ENCODE assay signal across 30 cellular contexts in the genomic region with DNA sequence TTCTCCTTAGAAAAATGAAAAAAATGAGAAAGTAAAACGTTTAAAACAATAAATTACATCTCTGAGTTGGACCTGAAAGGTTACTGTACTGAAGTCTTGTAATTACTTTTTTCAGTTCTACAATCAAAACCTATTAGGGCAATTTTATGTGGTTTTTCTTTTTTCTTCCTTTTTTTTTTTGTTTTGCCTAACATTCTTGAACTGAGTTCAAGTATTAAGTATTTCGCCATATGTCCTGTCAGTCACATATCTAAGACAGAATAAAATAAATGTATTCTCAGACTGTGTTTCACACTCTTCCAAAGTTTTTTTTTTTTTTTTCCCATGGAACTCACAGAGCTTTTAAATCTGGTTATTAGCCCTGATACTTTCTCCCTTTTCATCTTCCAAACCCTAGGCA.
DNase-seq lines count a peak whose midpoint lies in the region; ATAC-seq and TF ChIP-seq lines count a peak whose summit lies in the region.
"Had no signal": no experiment of that assay in that cellular context is flagged by ENCODE, and none has a peak within 500 bp of the region (broad histone marks: within the 10 kb centered on the region; RNA-seq: fewer than 3 reads in every experiment).

No MANE protein-coding gene starts in this region.

- no peak overlapping the region for H3K9ac ChIP-seq in SK-N-SH
- H3K9ac ChIP-seq in smooth muscle cell (ENCODE audit: low read depth) = no peak overlapping the region
- H3K9ac ChIP-seq: KMS-11 had no signal

- H3K36me3 ChIP-seq in SK-N-SH (replicated peaks in 1 of 2; ENCODE audit: control insufficient read depth in 1 of 2, insufficient read depth in 2 of 2, low read length in 1 of 2) = no peaks in the 10 kb centered on the region
- H3K36me3 ChIP-seq in smooth muscle cell (ENCODE audit: low read depth) = no peaks in the 10 kb centered on the region
- H3K36me3 ChIP-seq: cardiac muscle cell, heart left ventricle, prostate gland, SJSA1, thoracic aorta, uterus had no signal

- POLR2A ChIA-PET in SK-N-SH (lab: Yijun Ruan, JAX) = interaction anchor here (0.6 kb wide), 1 partner anchor 651 kb away, joined by 3 read pairs; no protein-coding TSS in a partner anchor
- POLR2A ChIA-PET in activated CD4-positive, alpha-beta T cell treated with anti-CD3 and anti-CD28 coated beads for 36 hours (lab: Charles Lee) = no interaction called here

- no peaks in the 10 kb centered on the region for H3K27me3 ChIP-seq in SK-N-SH (ENCODE audit: insufficient read depth)
- no peaks in the 10 kb centered on the region for H3K27me3 ChIP-seq in smooth muscle cell (ENCODE audit: low read depth)
- H3K27me3 ChIP-seq: cardiac muscle cell, SJSA1, uterus had no signal

- peaks cover 3% of the 10 kb centered on the region for H3K27me3 Mint-ChIP-seq in activated CD4-positive, alpha-beta T cell treated with anti-CD3 and anti-CD28 coated beads for 36 hours
- H3K27me3 Mint-ChIP-seq: activated CD4-positive, alpha-beta memory T cell treated with anti-CD3 and anti-CD28 coated beads, Interleukin-2, amount 10 ng/mL, durations not matched to agents 7 days and 5 days; dendritic cell treated with granulocyte-macrophage colony-stimulating factor and Interleukin-4, amounts not matched to agents 40 ng/mL and 50 ng/mL, for 4 days had no signal

- CTCF ChIA-PET in SK-N-SH (lab: Yijun Ruan, JAX) = interaction anchor here (2.8 kb wide), 1 partner anchor 10 kb away, joined by 22 read pairs; no protein-coding TSS in a partner anchor
- CTCF ChIA-PET in activated CD4-positive, alpha-beta T cell treated with anti-CD3 and anti-CD28 coated beads for 36 hours (lab: Charles Lee) = interaction anchor here (0.6 to 1.3 kb wide), 6 partner anchors 8 to 614 kb away, joined by 3 to 6 read pairs (median 4); no protein-coding TSS in a partner anchor

- no peak for ATAC-seq in SK-N-SH treated with all-trans-retinoic acid at 6 μM for 48 hours
- no peak for ATAC-seq in activated CD4-positive, alpha-beta T cell treated with anti-CD3 and anti-CD28 coated beads for 36 hours
- ATAC-seq: heart left ventricle had no signal

- no peaks in the 10 kb centered on the region for H3K9me3 ChIP-seq in SK-N-SH
- no peaks in the 10 kb centered on the region for H3K9me3 ChIP-seq in smooth muscle cell (replicated peaks; ENCODE audit: low read depth)
- H3K9me3 ChIP-seq: heart left ventricle, prostate gland, SJSA1, thoracic aorta, uterus had no signal

- WGBS in SK-N-SH (ENCODE audit: low lambda C conversion rate) = 45% methylated on average over 2 of the region's 2 CpGs
- WGBS in smooth muscle cell (ENCODE audit: low lambda C conversion rate) = 53% methylated on average over 2 of the region's 2 CpGs

- no peak for TF ChIP-seq EP300 in SK-N-SH (IDR thresholded peaks at IDR 0.05; ENCODE audit: borderline replicate concordance in 1 of 2, low read depth in 1 of 2, low read length in 1 of 2)

- H3K36me3 Mint-ChIP-seq in activated CD4-positive, alpha-beta T cell treated with anti-CD3 and anti-CD28 coated beads for 36 hours (ENCODE audit: low read depth) = no peaks in the 10 kb centered on the region
- H3K36me3 Mint-ChIP-seq: CD4-positive, alpha-beta memory T cell had no signal

- no peak for TF ChIP-seq RAD21 in SK-N-SH (IDR thresholded peaks at IDR 0.05; ENCODE audit: low read length)

- H3K79me2 ChIP-seq in SK-N-SH (ENCODE audit: insufficient read depth) (no peaks in the 10 kb centered on the region), smooth muscle cell (ENCODE audit: low read depth) (no peaks in the 10 kb centered on the region)

- H4K20me1 ChIP-seq in SK-N-SH (ENCODE audit: insufficient read depth) (no peaks in the 10 kb centered on the region), smooth muscle cell (ENCODE audit: low read depth) (no peaks in the 10 kb centered on the region)

- no peak overlapping the region for H3K27ac Mint-ChIP-seq in activated CD4-positive, alpha-beta T cell treated with anti-CD3 and anti-CD28 coated beads for 36 hours
- H3K27ac Mint-ChIP-seq: activated CD4-positive, alpha-beta memory T cell treated with anti-CD3 and anti-CD28 coated beads, Interleukin-2, amount 10 ng/mL, durations not matched to agents 7 days and 5 days; CD4-positive, alpha-beta memory T cell; dendritic cell treated with granulocyte-macrophage colony-stimulating factor and Interleukin-4, amounts not matched to agents 40 ng/mL and 50 ng/mL, for 4 days; stimulated activated naive CD8-positive, alpha-beta T cell treated with anti-CD3 and anti-CD28 coated beads, Interleukin-15, Interleukin-2, amounts not matched to agents 100 ng/mL and 50 ng/mL, for 24 hours had no signal

- H3K9me3 Mint-ChIP-seq in activated CD4-positive, alpha-beta T cell treated with anti-CD3 and anti-CD28 coated beads for 36 hours (ENCODE audit: low read depth) = no peaks in the 10 kb centered on the region
- H3K9me3 Mint-ChIP-seq: activated CD4-positive, alpha-beta memory T cell treated with anti-CD3 and anti-CD28 coated beads, Interleukin-2, amount 10 ng/mL, durations not matched to agents 7 days and 5 days; CD4-positive, alpha-beta memory T cell; dendritic cell treated with granulocyte-macrophage colony-stimulating factor and Interleukin-4, amounts not matched to agents 40 ng/mL and 50 ng/mL, for 4 days; stimulated activated naive CD8-positive, alpha-beta T cell treated with anti-CD3 and anti-CD28 coated beads, Interleukin-15, Interleukin-2, amounts not matched to agents 100 ng/mL and 50 ng/mL, for 24 hours had no signal

- H3K9me2 ChIP-seq in SK-N-SH = no peaks in the 10 kb centered on the region

- peaks cover 0 to 10% of the 10 kb centered on the region in 2 experiments; a peak in 3 of 4 replicates for H3K4me1 ChIP-seq in SK-N-SH (ENCODE audit: control insufficient read depth in 1 of 2, insufficient read depth in 2 of 2, low read depth in 1 of 2, low read length in 1 of 2)
- peaks cover 27% of the 10 kb centered on the region for H3K4me1 ChIP-seq in smooth muscle cell (ENCODE audit: low read depth)
- H3K4me1 ChIP-seq: heart left ventricle, prostate gland, uterus had no signal

- DNase-seq in SK-N-SH (no peak), cardiac fibroblast (ENCODE audit: low read depth in 2 of 2) (peak; percentile 49 to 64), iris pigment epithelial cell (ENCODE audit: low read depth) (peak; percentile 69), smooth muscle cell (lab: John Stamatoyannopoulos, UW; ENCODE audit: unreplicated experiment) (no peak), anterior cingulate cortex (lab: John Stamatoyannopoulos, UW) (no peak)
- DNase-seq in activated CD4-positive, alpha-beta T cell treated with anti-CD3 and anti-CD28 coated beads for 36 hours = no peak
- DNase-seq in central memory CD4-positive, alpha-beta T cell = no peak
- DNase-seq: activated CD4-positive, alpha-beta memory T cell treated with anti-CD3 and anti-CD28 coated beads, Interleukin-2, amount 10 ng/mL, durations not matched to agents 7 days and 5 days; activated CD4-positive, CD25-positive, alpha-beta regulatory T cell; activated CD8-positive, alpha-beta memory T cell treated with anti-CD3 and anti-CD28 coated beads, Interleukin-2, amount 50 U/mL, for 48 hours; activated naive CD4-positive, alpha-beta T cell treated with anti-CD3 and anti-CD28 coated beads, Interleukin-2, amount 50 U/mL, for 16 hours; CD4-positive, alpha-beta memory T cell; DMS 273 treated with DMSO at 0.1 percent for 48 hours; foreskin fibroblast; GOT3; heart left ventricle; NCI-H1092; NCI-H187; NCI-H526; T-helper 1 cell; uterus had no signal

- no peak overlapping the region for H3K4me3 ChIP-seq in SK-N-SH (ENCODE audit: low read depth in 2 of 2, low read length in 1 of 2)
- H3K4me3 ChIP-seq in cardiac fibroblast (replicated peaks in 1 of 2; ENCODE audit: low read depth in 2 of 2, low read length in 2 of 2) = no peak overlapping the region
- H3K4me3 ChIP-seq in smooth muscle cell = no peak overlapping the region
- H3K4me3 ChIP-seq: cardiac muscle cell, heart left ventricle, lung, prostate gland, SJSA1, thoracic aorta, uterus had no signal

- no peak overlapping the region for H3K4me3 Mint-ChIP-seq in activated CD4-positive, alpha-beta T cell treated with anti-CD3 and anti-CD28 coated beads for 36 hours
- H3K4me3 Mint-ChIP-seq: activated CD4-positive, alpha-beta memory T cell treated with anti-CD3 and anti-CD28 coated beads, Interleukin-2, amount 10 ng/mL, durations not matched to agents 7 days and 5 days; CD4-positive, alpha-beta memory T cell; dendritic cell treated with granulocyte-macrophage colony-stimulating factor and Interleukin-4, amounts not matched to agents 40 ng/mL and 50 ng/mL, for 4 days; stimulated activated naive CD8-positive, alpha-beta T cell treated with anti-CD3 and anti-CD28 coated beads, Interleukin-15, Interleukin-2, amounts not matched to agents 100 ng/mL and 50 ng/mL, for 24 hours had no signal

- H2AFZ ChIP-seq in SK-N-SH (ENCODE audit: low read depth) = no peak overlapping the region
- H2AFZ ChIP-seq in smooth muscle cell (ENCODE audit: low read depth) = no peak overlapping the region

- intact Hi-C loops in activated CD4-positive, alpha-beta T cell treated with anti-CD3 and anti-CD28 coated beads for 36 hours (cut with DNase I, micrococcal nuclease) = loop anchor here (5.0 kb wide), 2 partner anchors 45 to 670 kb away; no protein-coding TSS in a partner anchor

- no peak for TF ChIP-seq CTCF in SK-N-SH (IDR thresholded peaks at IDR 0.05)
- no peak for TF ChIP-seq CTCF in cardiac fibroblast (IDR thresholded peaks at IDR 0.05; ENCODE audit: low read depth, low read length)
- no peak for TF ChIP-seq CTCF in smooth muscle cell (IDR thresholded peaks at IDR 0.05; ENCODE audit: borderline replicate concordance, insufficient read depth, poor library complexity, severe bottlenecking)

- H3F3A ChIP-seq in SK-N-SH (replicated peaks; ENCODE audit: insufficient read depth) (no peaks in the 10 kb centered on the region), smooth muscle cell (ENCODE audit: low read depth) (peaks cover 4% of the 10 kb centered on the region)

- H3K4me2 ChIP-seq in SK-N-SH = no peak overlapping the region
- no peak overlapping the region for H3K4me2 ChIP-seq in smooth muscle cell
- H3K4me2 ChIP-seq: KMS-11 had no signal

- peaks cover 3% of the 10 kb centered on the region for H3K4me1 Mint-ChIP-seq in activated CD4-positive, alpha-beta T cell treated with anti-CD3 and anti-CD28 coated beads for 36 hours
- H3K4me1 Mint-ChIP-seq: activated CD4-positive, alpha-beta memory T cell treated with anti-CD3 and anti-CD28 coated beads, Interleukin-2, amount 10 ng/mL, durations not matched to agents 7 days and 5 days; CD4-positive, alpha-beta memory T cell had no signal

- H3K27ac ChIP-seq in SK-N-SH (ENCODE audit: low read depth in 2 of 2, low read length in 1 of 2) (no peak overlapping the region), smooth muscle cell (ENCODE audit: low read depth) (peak overlapping the region; percentile 70)
- H3K27ac ChIP-seq: cardiac muscle cell, heart left ventricle, KMS-11, prostate gland, thoracic aorta, uterus had no signal

TF ChIP-seq in SK-N-SH treated with all-trans-retinoic acid at 6 μM for 48 hours, 23 proteins besides CTCF, POLR2A, EP300 and RAD21:
- peak; percentile 47; the same call in 1 of the 2 replicates for TF ChIP-seq ISL1 (CRISPR knock-in tag; IDR thresholded peaks at IDR 0.05)
- TF ChIP-seq ZFP30 (CRISPR knock-in tag; IDR thresholded peaks at IDR 0.05) = no peak

Comparison
In these comparisons a context has a peak if more than half of its experiments do, and no peak if none do; other contexts are left out.
1. DNase-seq: peak in cardiac fibroblast (2 of 2) and iris pigment epithelial cell (single experiment); none in SK-N-SH (single experiment), smooth muscle cell (single experiment), activated CD4-positive, alpha-beta T cell treated with anti-CD3 and anti-CD28 coated beads for 36 hours (single experiment), anterior cingulate cortex (0 of 58) and central memory CD4-positive, alpha-beta T cell (single experiment).